In genomic region chr11:86755196-86755595, GRCh38 we compare ENCODE assay signal across 29 cellular contexts. TPM values are rescaled to one million over a fixed set of nuclear protein-coding genes. Genes with fewer than 3 reads are reported as not detected.
"Had no signal": no experiment of that assay in that cellular context is flagged by ENCODE, and none has a peak within 500 bp of the region (broad histone marks: within the 10 kb centered on the region; RNA-seq: fewer than 3 reads in every experiment).

No MANE protein-coding gene starts in this region.

- DNase-seq: activated B cell treated with CpG ODN at 0.5 μM for 24 hours; activated CD4-positive, alpha-beta T cell treated with anti-CD3 and anti-CD28 coated beads for 48 hours; activated CD4-positive, alpha-beta T cell treated with anti-CD3 and anti-CD28 coated beads, Interleukin-2, amount 50 U/mL, for 1 hour; activated CD4-positive, alpha-beta T cell treated with anti-CD3 and anti-CD28 coated beads, Interleukin-2, amount 50 U/mL, for 48 hours; activated CD8-positive, alpha-beta memory T cell treated with anti-CD3 and anti-CD28 coated beads for 24 hours; activated CD8-positive, alpha-beta T cell treated with anti-CD3 and anti-CD28 coated beads for 36 hours; activated effector memory CD4-positive, alpha-beta T cell treated with Interleukin-2 at 50 U/mL for 16 hours; activated gamma-delta T cell treated with Interleukin-2 at 50 U/mL for 16 hours; activated naive CD4-positive, alpha-beta T cell treated with anti-CD3 and anti-CD28 coated beads, Interleukin-2, amount 50 U/mL, for 16 hours; activated naive CD4-positive, alpha-beta T cell treated with Interleukin-2 at 50 U/mL for 16 hours; activated T-cell treated with anti-CD3 and anti-CD28 coated beads, Interleukin-2, amount 50 U/mL, for 4 hours; amniotic stem cell; anterior cingulate cortex; brain microvascular endothelial cell; dorsolateral prefrontal cortex; effector memory CD4-positive, alpha-beta T cell; endodermal cell; foreskin fibroblast; gastrocnemius medialis; glutamatergic neuron; heart left ventricle; T1000; WERI-Rb-1 had no signal

- H3K4me3 Mint-ChIP-seq: activated B cell treated with CpG ODN at 0.5 μM for 24 hours; activated CD8-positive, alpha-beta T cell treated with anti-CD3 and anti-CD28 coated beads for 36 hours; activated naive CD8-positive, alpha-beta T cell; activated T-cell treated with anti-CD3 and anti-CD28 coated beads, Interleukin-2, amount 50 U/mL, for 4 hours; activated T-helper 17 cell treated with anti-CD3 and anti-CD28 coated beads, Interleukin-2, amount 50 U/mL, for 72 hours; central memory CD8-positive, alpha-beta T cell; dendritic cell treated with granulocyte-macrophage colony-stimulating factor and Interleukin-4, amounts not matched to agents 40 ng/mL and 50 ng/mL, for 4 days; endodermal cell; T-helper 1 cell treated with Interleukin-12 subunit alpha and Interleukin-12 subunit beta and Interleukin-4 antibody, amounts not matched to agents 30 μg/mL and 1 μg/mL, for 36 hours had no signal

- H3K27me3 Mint-ChIP-seq: activated B cell treated with CpG ODN at 0.5 μM for 24 hours; activated CD8-positive, alpha-beta T cell treated with anti-CD3 and anti-CD28 coated beads for 36 hours; activated naive CD8-positive, alpha-beta T cell; dendritic cell treated with granulocyte-macrophage colony-stimulating factor and Interleukin-4, amounts not matched to agents 40 ng/mL and 50 ng/mL, for 4 days had no signal

- H3K9me3 Mint-ChIP-seq: activated B cell treated with CpG ODN at 0.5 μM for 24 hours; activated CD8-positive, alpha-beta T cell treated with anti-CD3 and anti-CD28 coated beads for 36 hours; activated T-cell treated with anti-CD3 and anti-CD28 coated beads, Interleukin-2, amount 50 U/mL, for 4 hours; activated T-helper 17 cell treated with anti-CD3 and anti-CD28 coated beads, Interleukin-2, amount 50 U/mL, for 72 hours; central memory CD8-positive, alpha-beta T cell; dendritic cell treated with granulocyte-macrophage colony-stimulating factor and Interleukin-4, amounts not matched to agents 40 ng/mL and 50 ng/mL, for 4 days; T-helper 1 cell treated with Interleukin-12 subunit alpha and Interleukin-12 subunit beta and Interleukin-4 antibody, amounts not matched to agents 30 μg/mL and 1 μg/mL, for 36 hours had no signal

- H3K36me3 Mint-ChIP-seq: activated naive CD8-positive, alpha-beta T cell had no signal

- H3K27ac Mint-ChIP-seq: activated B cell treated with CpG ODN at 0.5 μM for 24 hours; activated CD8-positive, alpha-beta T cell treated with anti-CD3 and anti-CD28 coated beads for 36 hours; activated naive CD8-positive, alpha-beta T cell; activated T-helper 17 cell treated with anti-CD3 and anti-CD28 coated beads, Interleukin-2, amount 50 U/mL, for 72 hours; dendritic cell treated with granulocyte-macrophage colony-stimulating factor and Interleukin-4, amounts not matched to agents 40 ng/mL and 50 ng/mL, for 4 days; endodermal cell; T-helper 1 cell treated with Interleukin-12 subunit alpha and Interleukin-12 subunit beta and Interleukin-4 antibody, amounts not matched to agents 30 μg/mL and 1 μg/mL, for 36 hours had no signal

- ATAC-seq: activated CD4-positive, CD25-positive, alpha-beta regulatory T cell treated with anti-CD3 and anti-CD28 coated beads, Interleukin-2, amount 50 U/mL, for 24 hours; activated CD8-positive, alpha-beta T cell treated with anti-CD3 and anti-CD28 coated beads for 36 hours; activated T-cell treated with anti-CD3 and anti-CD28 coated beads, Interleukin-2, amount 50 U/mL, for 4 hours; activated T-helper 17 cell treated with anti-CD3 and anti-CD28 coated beads, Interleukin-2, amount 50 U/mL, for 72 hours; gastrocnemius medialis; heart left ventricle had no signal

- H3K4me1 Mint-ChIP-seq: activated B cell treated with CpG ODN at 0.5 μM for 24 hours; activated T-helper 17 cell treated with anti-CD3 and anti-CD28 coated beads, Interleukin-2, amount 50 U/mL, for 72 hours; central memory CD8-positive, alpha-beta T cell; endodermal cell had no signal

RNA-seq across cellular contexts. Expression of gene PRSS23, which starts 45.1 kb away (rescaled TPM):
- total RNA-seq: activated B cell treated with CpG ODN at 0.5 μM for 24 hours had no signal
